15 cellular contexts compared by ENCODE assay signal in genomic region chr11:83661491-83662350, GRCh38.
DNase-seq lines count a peak whose midpoint lies in the region; ATAC-seq and TF ChIP-seq lines count a peak whose summit lies in the region.
"Had no signal": no experiment of that assay in that cellular context is flagged by ENCODE, and none has a peak within 500 bp of the region (broad histone marks: within the 10 kb centered on the region; RNA-seq: fewer than 3 reads in every experiment).

No MANE protein-coding gene starts in this region.

- no peak for DNase-seq in GM23338 (ENCODE audit: low spot score)
- DNase-seq in NCI-H526 (lab: John Stamatoyannopoulos, UW) = peak; percentile 71 to 74
- peak in 1 of 2 donors; percentile 31 for DNase-seq in foreskin keratinocyte
- peak; percentile 31 for DNase-seq in osteoblast (ENCODE audit: insufficient read length, low spot score, missing footprints)
- DNase-seq in NCI-H1105 treated with DMSO at 0.1 percent for 48 hours (lab: John Stamatoyannopoulos, UW) = no peak
- DNase-seq in chondrocyte (ENCODE audit: low spot score) = no peak
- DNase-seq: AML-193, H7, Kasumi-1, NCI-H1417 treated with DMSO at 0.1 percent for 48 hours, NCI-H2029, NCI-H524, RPMI8226 had no signal

- H3K79me2 ChIP-seq in GM23338 (replicated peaks; ENCODE audit: insufficient read depth) (no peaks in the 10 kb centered on the region), osteoblast (ENCODE audit: insufficient read depth, low read length) (no peaks in the 10 kb centered on the region)

- H3K27me3 Mint-ChIP-seq in GM23338 (ENCODE audit: insufficient read depth, low read depth, poor library complexity) (peaks cover 2% of the 10 kb centered on the region), chondrocyte (ENCODE audit: low read depth) (peaks cover 9% of the 10 kb centered on the region)

- H3K4me1 Mint-ChIP-seq in GM23338 (peaks cover 25% of the 10 kb centered on the region), chondrocyte (ENCODE audit: low read depth) (no peaks in the 10 kb centered on the region)

- H3K4me1 ChIP-seq in GM23338 (ENCODE audit: insufficient read depth) = peaks cover 30% of the 10 kb centered on the region
- H3K4me1 ChIP-seq in foreskin keratinocyte = no peaks in the 10 kb centered on the region
- no peaks in the 10 kb centered on the region for H3K4me1 ChIP-seq in osteoblast (ENCODE audit: insufficient read depth, low read length)

- ATAC-seq in GM23338 (no peak), foreskin keratinocyte (peak; percentile 61), GM21381 (IDR thresholded peaks at IDR 0.05; ENCODE audit: unreplicated experiment) (no peak)
- ATAC-seq: GM12878 had no signal

- H3K4me3 Mint-ChIP-seq in GM23338 = no peak overlapping the region
- H3K4me3 Mint-ChIP-seq in chondrocyte (ENCODE audit: unreplicated experiment) = no peak overlapping the region

- H3K27me3 ChIP-seq in GM23338 (ENCODE audit: insufficient read depth) (no peaks in the 10 kb centered on the region), foreskin keratinocyte (peaks cover 2% of the 10 kb centered on the region), osteoblast (ENCODE audit: insufficient read depth, low read length) (no peaks in the 10 kb centered on the region)

- no peaks in the 10 kb centered on the region for H4K20me1 ChIP-seq in GM23338 (replicated peaks; ENCODE audit: insufficient read depth)
- no peaks in the 10 kb centered on the region for H4K20me1 ChIP-seq in osteoblast (ENCODE audit: insufficient read depth, low read length)

- no peak overlapping the region for H3K4me3 ChIP-seq in GM23338
- no peak overlapping the region for H3K4me3 ChIP-seq in osteoblast (ENCODE audit: insufficient read depth, low read length)
- H3K4me3 ChIP-seq: GM12878 had no signal

- H3K9me3 ChIP-seq in osteoblast (ENCODE audit: low read depth, low read length) = no peaks in the 10 kb centered on the region

- H3K36me3 Mint-ChIP-seq in GM23338 (ENCODE audit: low read depth) (no peaks in the 10 kb centered on the region), chondrocyte (ENCODE audit: low read depth) (no peaks in the 10 kb centered on the region)

- H3K4me2 ChIP-seq in GM23338 (no peak overlapping the region), osteoblast (ENCODE audit: insufficient read depth, low read length) (no peak overlapping the region)

- no peak overlapping the region for H3K27ac ChIP-seq in GM23338 (ENCODE audit: low read depth)
- no peak overlapping the region for H3K27ac ChIP-seq in foreskin keratinocyte
- H3K27ac ChIP-seq in osteoblast (ENCODE audit: low read depth, low read length) = no peak overlapping the region

- H3K27ac Mint-ChIP-seq in GM23338 (peak overlapping the region; percentile 43), chondrocyte (ENCODE audit: unreplicated experiment) (no peak overlapping the region)

- no peaks in the 10 kb centered on the region for H3K9me2 ChIP-seq in GM23338 (ENCODE audit: insufficient read depth)

- no peaks in the 10 kb centered on the region for H3F3A ChIP-seq in GM23338 (replicated peaks; ENCODE audit: low read depth)

- TF ChIP-seq CTCF in GM23338 (conservative IDR thresholded peaks at IDR 0.05; ENCODE audit: low read depth in 2 of 2) (no peak), foreskin keratinocyte (conservative IDR thresholded peaks at IDR 0.05) (no peak), osteoblast (IDR thresholded peaks at IDR 0.05; ENCODE audit: extremely low read depth, low read depth, low read length) (no peak), chondrocyte (IDR thresholded peaks at IDR 0.05) (no peak)

- no peaks in the 10 kb centered on the region for H3K36me3 ChIP-seq in GM23338 (ENCODE audit: insufficient read depth)
- H3K36me3 ChIP-seq in osteoblast (ENCODE audit: insufficient read depth, low read length) = no peaks in the 10 kb centered on the region

- H2AFZ ChIP-seq in GM23338 = no peak overlapping the region
- H2AFZ ChIP-seq in osteoblast (ENCODE audit: low read length) = no peak overlapping the region

- H3K9me3 Mint-ChIP-seq in GM23338 (no peaks in the 10 kb centered on the region), chondrocyte (ENCODE audit: low read depth) (no peaks in the 10 kb centered on the region)

TF ChIP-seq in GM23338, 12 proteins besides CTCF, POLR2A, EP300 and RAD21:
- TF ChIP-seq EZH2 (IDR thresholded peaks at IDR 0.05; ENCODE audit: low read depth, unreplicated experiment) = no peak
- TF ChIP-seq NANOG (IDR thresholded peaks at IDR 0.05; ENCODE audit: borderline replicate concordance) = no peak
- TF ChIP-seq STAT1 (IDR thresholded peaks at IDR 0.05; ENCODE audit: unreplicated experiment) = no peak
- no peak for TF ChIP-seq JUNB (IDR thresholded peaks at IDR 0.05; ENCODE audit: unreplicated experiment)
- TF ChIP-seq ZNF114 (CRISPR knock-in tag; IDR thresholded peaks at IDR 0.05) = no peak
- no peak for TF ChIP-seq CREB1 (CRISPR knock-in tag; IDR thresholded peaks at IDR 0.05; ENCODE audit: low read depth)

Comparison
In these comparisons a context has a peak if more than half of its experiments do, and no peak if none do; other contexts are left out.
1. DNase-seq: peak in NCI-H526 (2 of 2) and osteoblast (single experiment); none in GM23338 (single experiment), NCI-H1105 treated with DMSO at 0.1 percent for 48 hours (single experiment) and chondrocyte (single experiment).